ENCODE assay signal across 8 cellular contexts in the genomic region with DNA sequence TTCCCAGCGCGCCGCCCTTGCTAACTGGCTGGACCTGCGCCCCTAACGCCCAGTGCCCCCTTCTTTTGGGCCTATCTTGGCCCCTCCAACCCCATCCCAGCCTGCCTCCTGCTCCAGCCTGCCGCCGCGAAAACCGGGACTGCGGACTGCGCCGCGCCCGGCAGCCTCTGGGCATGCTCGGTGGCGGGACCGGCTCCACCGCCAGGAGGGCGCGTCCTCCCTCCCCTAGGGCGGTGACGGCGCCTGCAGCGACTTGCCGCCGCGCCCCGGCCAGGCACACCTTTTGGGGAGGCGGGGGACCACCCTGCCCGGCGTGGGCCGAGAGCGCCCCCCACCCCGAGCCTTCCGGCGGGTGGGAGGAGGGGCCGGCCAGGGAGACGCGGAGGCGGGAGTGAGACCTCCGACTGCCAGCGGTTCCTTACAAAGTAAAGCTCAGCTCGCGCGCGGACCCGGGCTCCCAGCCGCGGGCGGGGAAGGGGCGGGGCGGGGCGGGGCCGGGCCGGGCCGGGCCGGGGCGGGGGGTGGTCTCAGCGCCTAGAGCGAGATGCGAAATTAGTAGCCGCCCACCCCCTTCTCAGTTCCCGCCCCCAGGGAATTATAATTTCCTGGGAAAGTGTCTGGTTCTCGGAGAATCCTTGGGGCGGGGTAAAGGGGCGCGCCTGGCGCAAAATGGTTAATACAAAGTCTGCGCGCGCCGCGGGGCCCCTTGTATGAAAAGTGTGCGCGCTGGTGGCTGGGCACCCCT.
A peak's percentile ranks its signal among the peaks of the same experiment; 100 is the strongest.
DNase-seq lines count a peak whose midpoint lies in the region; ATAC-seq, FAIRE-seq and TF ChIP-seq lines count a peak whose summit lies in the region.

No MANE protein-coding gene starts in this region.

- DNase-seq in SKM-1 treated with dmso at 0.1 percent for 144 hours (lab: John Stamatoyannopoulos, UW; ENCODE audit: unreplicated experiment) (peak; percentile 62), SKM-1 (lab: John Stamatoyannopoulos, UW; ENCODE audit: unreplicated experiment) (no peak), RPMI7951 (ENCODE audit: low read depth) (peak; percentile 87), cerebellum (ENCODE audit: low spot score) (peak; percentile 73), kidney (peak; percentile 93)
- DNase-seq in stimulated activated CD4-positive, alpha-beta T cell treated with anti-CD3 and anti-CD28 coated beads, TNF-alpha, amount 100 ng/mL, for 48 hours (ENCODE audit: low read depth in 3 of 3), result peak in 2 of 3 donors; percentile 14 to 38

- peak overlapping the region; percentile 97 for H3K27ac ChIP-seq in kidney (ENCODE audit: low read depth in 2 of 2, low read length in 2 of 2)

- TF ChIP-seq EP300 in Ishikawa (IDR thresholded peaks at IDR 0.05; ENCODE audit: borderline replicate concordance), result peak; percentile 61; the same call in 1 of the 2 replicates

- no peaks in the 10 kb centered on the region for H3K9me3 ChIP-seq in kidney (ENCODE audit: control insufficient read depth in 1 of 2, low read length in 2 of 2)

- peaks cover 12 to 17% of the 10 kb centered on the region in 2 donors for H3K4me1 ChIP-seq in kidney (ENCODE audit: control insufficient read depth in 1 of 2, insufficient read depth in 1 of 2, low read depth in 1 of 2, low read length in 2 of 2)

- TF ChIP-seq RAD21 in Ishikawa (IDR thresholded peaks at IDR 0.05; ENCODE audit: low read depth), result peak; percentile 17; the same call in 1 of the 2 replicates

- peak; percentile 66 for ATAC-seq in GM21825 (IDR thresholded peaks at IDR 0.05; ENCODE audit: unreplicated experiment)

- intact Hi-C loops in kidney (cut with DNase I), result no loop called here

- no peak for FAIRE-seq in kidney (lab: Jason Lieb, UNC)

- H3K36me3 ChIP-seq in kidney (ENCODE audit: control insufficient read depth in 1 of 2, insufficient read depth in 2 of 2, low read length in 2 of 2), result no peaks in the 10 kb centered on the region

- TF ChIP-seq CTCF in kidney (IDR thresholded peaks at IDR 0.05; ENCODE audit: borderline replicate concordance, extremely low read depth, insufficient read depth), result peak; percentile 16

- H3K4me3 ChIP-seq in kidney (ENCODE audit: low read length in 2 of 2), result peak overlapping the region; percentile 76 to 78

- H3K9ac ChIP-seq in kidney (ENCODE audit: low read length in 2 of 2), result peak overlapping the region; percentile 79 to 83

TF ChIP-seq in Ishikawa, 13 proteins besides CTCF, POLR2A, EP300 and RAD21:
- TF ChIP-seq YY1 (IDR thresholded peaks at IDR 0.05; ENCODE audit: low read depth) (no peak), FOXM1 (IDR thresholded peaks at IDR 0.05; ENCODE audit: borderline replicate concordance, low read depth) (no peak), CEBPB (IDR thresholded peaks at IDR 0.05) (no peak), CREB1 (IDR thresholded peaks at IDR 0.05; ENCODE audit: low read depth) (no peak), TAF1 (IDR thresholded peaks at IDR 0.05; ENCODE audit: low read depth) (peak; percentile 52), EGR1 (IDR thresholded peaks at IDR 0.05) (peak; percentile 91), TCF12 (IDR thresholded peaks at IDR 0.05; ENCODE audit: low read depth) (peak; percentile 20; the same call in 1 of the 2 replicates), ZBTB7A (IDR thresholded peaks at IDR 0.05; ENCODE audit: low read depth) (peak; percentile 76), NFIC (IDR thresholded peaks at IDR 0.05) (peak; percentile 41; the same call in 1 of the 2 replicates)
- TF ChIP-seq, protein P1, sequence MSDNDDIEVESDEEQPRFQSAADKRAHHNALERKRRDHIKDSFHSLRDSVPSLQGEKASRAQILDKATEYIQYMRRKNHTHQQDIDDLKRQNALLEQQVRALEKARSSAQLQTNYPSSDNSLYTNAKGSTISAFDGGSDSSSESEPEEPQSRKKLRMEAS (IDR thresholded peaks at IDR 0.05), result peak; percentile 33; the same call in 1 of the 2 replicates
